Comparison of ENCODE assay signal across 8 cellular contexts in the genomic region with DNA sequence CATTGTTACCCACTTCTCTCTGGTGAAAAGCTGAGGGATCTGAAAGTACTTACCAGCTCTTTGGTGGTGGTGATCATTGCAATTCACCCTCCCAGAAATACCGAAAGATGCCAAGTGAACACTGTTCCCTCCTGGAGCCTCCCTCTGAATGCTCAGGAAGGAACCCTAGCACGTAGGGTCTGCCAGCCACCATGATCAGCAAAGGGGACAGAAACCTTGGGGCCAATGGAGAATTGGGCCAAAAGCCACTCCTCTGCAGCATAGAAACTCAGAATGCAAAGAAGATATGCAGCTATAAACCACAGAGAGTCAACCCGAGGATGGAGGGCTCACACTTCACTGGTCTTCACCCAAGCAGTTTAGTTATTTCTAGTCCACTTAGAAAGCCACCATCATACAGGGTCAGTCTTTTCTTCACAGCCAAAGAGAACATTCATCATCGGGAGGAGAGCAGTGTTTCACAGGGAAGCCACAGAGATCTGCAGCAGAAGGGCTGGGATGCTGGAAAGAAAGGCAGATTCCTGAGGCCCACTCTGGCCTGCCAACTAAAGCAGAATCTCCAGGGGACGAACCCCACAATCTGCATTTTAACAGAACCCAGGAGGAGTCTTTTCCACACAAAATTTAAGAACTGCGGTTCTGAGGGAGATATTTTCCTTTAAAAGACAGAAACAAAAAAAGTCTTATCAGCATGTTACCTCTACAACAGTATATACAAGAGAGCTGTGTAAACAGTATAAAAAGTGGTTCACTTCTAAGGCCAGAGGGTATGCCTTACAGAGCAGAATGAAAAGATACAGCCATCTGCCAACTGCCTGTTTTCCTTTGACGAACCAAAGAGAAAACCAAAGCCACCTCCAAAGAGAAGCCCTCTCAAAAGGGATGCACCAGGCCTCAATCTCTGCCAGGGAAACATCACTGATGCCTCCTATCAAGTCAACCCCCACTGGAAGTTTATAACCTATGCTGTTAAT. TPM values are rescaled to one million over a fixed set of nuclear protein-coding genes. Genes with fewer than 3 reads are reported as not detected.
DNase-seq lines count a peak whose midpoint lies in the region; ATAC-seq and TF ChIP-seq lines count a peak whose summit lies in the region.

No MANE protein-coding gene starts in this region.

- peak overlapping the region; percentile 6 for H3K27ac Mint-ChIP-seq in activated naive CD8-positive, alpha-beta T cell treated with anti-CD3 and anti-CD28 coated beads for 36 hours
- no peak overlapping the region for H3K27ac Mint-ChIP-seq in natural killer cell
- H3K27ac Mint-ChIP-seq in T-helper 17 cell, result no peak overlapping the region

- no peak for DNase-seq in activated naive CD8-positive, alpha-beta T cell treated with anti-CD3 and anti-CD28 coated beads for 36 hours
- no peak for DNase-seq in natural killer cell
- DNase-seq in ecto neural progenitor cell (ENCODE audit: low spot score), result no peak
- DNase-seq in T-helper 17 cell, result no peak
- no peak for DNase-seq in effector CD4-positive, alpha-beta T cell
- DNase-seq in mucosa of gallbladder (ENCODE audit: low spot score), result no peak

- H3K9me3 ChIP-seq in T-helper 17 cell (ENCODE audit: control insufficient read depth, low read length, poor library complexity, severe bottlenecking), result no peaks in the 10 kb centered on the region

- ATAC-seq in GM18873 (IDR thresholded peaks at IDR 0.05; ENCODE audit: low FRiP score, unreplicated experiment) (peak; percentile 46), HG02798 (IDR thresholded peaks at IDR 0.05; ENCODE audit: poor library complexity, unreplicated experiment) (peak; percentile 56), natural killer cell (no peak), T-helper 17 cell (no peak)

- intact Hi-C loops in natural killer cell (cut with micrococcal nuclease), result loop anchor here (5.0 kb wide), 1 partner anchor 36 kb away; no protein-coding TSS in a partner anchor

- no peaks in the 10 kb centered on the region for H3K27me3 Mint-ChIP-seq in activated naive CD8-positive, alpha-beta T cell treated with anti-CD3 and anti-CD28 coated beads for 36 hours
- H3K27me3 Mint-ChIP-seq in natural killer cell (ENCODE audit: low read depth in 2 of 2), result no peaks in the 10 kb centered on the region
- no peaks in the 10 kb centered on the region for H3K27me3 Mint-ChIP-seq in T-helper 17 cell

- no peak for TF ChIP-seq CTCF in natural killer cell (IDR thresholded peaks at IDR 0.05)

- peaks cover 9% of the 10 kb centered on the region for H3K36me3 Mint-ChIP-seq in activated naive CD8-positive, alpha-beta T cell treated with anti-CD3 and anti-CD28 coated beads for 36 hours
- H3K36me3 Mint-ChIP-seq in natural killer cell (no peaks in the 10 kb centered on the region), T-helper 17 cell (ENCODE audit: low read depth) (no peaks in the 10 kb centered on the region)

- peaks cover 17% of the 10 kb centered on the region for H3K4me1 Mint-ChIP-seq in activated naive CD8-positive, alpha-beta T cell treated with anti-CD3 and anti-CD28 coated beads for 36 hours
- H3K4me1 Mint-ChIP-seq in natural killer cell, result peaks cover 14 to 15% of the 10 kb centered on the region in 2 donors
- peaks cover 47% of the 10 kb centered on the region for H3K4me1 Mint-ChIP-seq in T-helper 17 cell

- no peaks in the 10 kb centered on the region for H3K9me3 Mint-ChIP-seq in activated naive CD8-positive, alpha-beta T cell treated with anti-CD3 and anti-CD28 coated beads for 36 hours
- H3K9me3 Mint-ChIP-seq in natural killer cell, result no peaks in the 10 kb centered on the region

- H3K4me3 Mint-ChIP-seq in activated naive CD8-positive, alpha-beta T cell treated with anti-CD3 and anti-CD28 coated beads for 36 hours, result no peak overlapping the region
- H3K4me3 Mint-ChIP-seq in natural killer cell, result peak overlapping the region; percentile 47
- no peak overlapping the region for H3K4me3 Mint-ChIP-seq in T-helper 17 cell

RNA-seq across cellular contexts. Expression of a gene that starts 11.3 kb away (rescaled TPM):
- 10 to 100 TPM; 39.4 to 44.1 TPM for total RNA-seq in activated naive CD8-positive, alpha-beta T cell treated with anti-CD3 and anti-CD28 coated beads for 36 hours
- total RNA-seq in natural killer cell (10 to 100 TPM; 54.0 to 83.5 (median 56.7) TPM), T-helper 17 cell (100 to 1,000 TPM in 1 of 2 donors, 10 to 100 TPM in 1; 91.0 to 130 TPM), mucosa of gallbladder (75.5 TPM)

RNA-seq across cellular contexts. Expression of a gene that starts 26.1 kb away (rescaled TPM):
- not detected for total RNA-seq in activated naive CD8-positive, alpha-beta T cell treated with anti-CD3 and anti-CD28 coated beads for 36 hours
- total RNA-seq in natural killer cell, result not detected
- not detected for total RNA-seq in T-helper 17 cell
- 2.3 TPM for total RNA-seq in mucosa of gallbladder

Comparison
In these comparisons a context has a peak if more than half of its experiments do, and no peak if none do; other contexts are left out.
1. ATAC-seq: peak in GM18873 (single experiment) and HG02798 (single experiment); none in natural killer cell (0 of 3) and T-helper 17 cell (single experiment).